In the genomic region with DNA sequence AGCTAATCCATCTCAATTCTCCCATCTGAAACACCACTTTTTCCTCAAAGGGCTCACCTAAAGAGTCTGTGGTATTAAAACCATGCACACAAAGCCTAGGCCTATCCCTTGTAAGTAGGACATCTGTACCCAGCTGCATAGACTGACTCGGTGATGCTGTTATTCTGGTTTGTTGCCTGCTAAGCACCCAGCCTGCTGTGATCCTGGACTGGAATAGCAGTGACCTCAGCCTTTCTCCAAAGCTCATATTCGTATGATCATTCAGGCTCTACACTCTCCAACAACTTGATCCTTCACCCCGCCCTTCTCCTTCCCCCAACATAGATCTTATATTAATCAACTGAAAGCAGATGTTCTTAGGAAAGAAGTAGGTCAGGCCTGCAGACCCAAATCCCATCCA, we compare ENCODE assay signal across 19 cellular contexts.
DNase-seq lines count a peak whose midpoint lies in the region; FAIRE-seq and TF ChIP-seq lines count a peak whose summit lies in the region.
"Had no signal": no experiment of that assay in that cellular context is flagged by ENCODE, and none has a peak within 500 bp of the region (broad histone marks: within the 10 kb centered on the region; RNA-seq: fewer than 3 reads in every experiment).

No MANE protein-coding gene starts in this region.

- H3K9me3 Mint-ChIP-seq in brain (no peaks in the 10 kb centered on the region), immature natural killer cell (no peaks in the 10 kb centered on the region)
- H3K9me3 Mint-ChIP-seq: CD14-positive monocyte, H9 had no signal

- H3K9me3 ChIP-seq in suprapubic skin: no peaks in the 10 kb centered on the region
- H3K9me3 ChIP-seq: SJSA1 had no signal

- H3K36me3 ChIP-seq in mesendoderm (ENCODE audit: control insufficient read depth, insufficient read depth, low read length) (no peaks in the 10 kb centered on the region), suprapubic skin (no peaks in the 10 kb centered on the region)

- H3K27ac ChIP-seq in mesendoderm (ENCODE audit: low read depth, low read length) (no peak overlapping the region), suprapubic skin (peak overlapping the region; percentile 31)
- H3K27ac ChIP-seq: SJSA1 had no signal

- no peak for FAIRE-seq in GM19239 (lab: Jason Lieb, UNC)

- peak overlapping the region; percentile 14 for H3K18ac ChIP-seq in mesendoderm (ENCODE audit: low read length)

- H3K36me3 Mint-ChIP-seq in brain (peaks cover 19% of the 10 kb centered on the region), immature natural killer cell (no peaks in the 10 kb centered on the region)
- H3K36me3 Mint-ChIP-seq: CD14-positive monocyte had no signal

- DNase-seq in GM03348 (ENCODE audit: low spot score) (peak; percentile 41), mesendoderm (no peak), suprapubic skin (ENCODE audit: low spot score in 2 of 2) (no peak), GM19239 (ENCODE audit: insufficient read length, low spot score) (no peak), occipital lobe (lab: John Stamatoyannopoulos, UW) (no peak), immature natural killer cell (no peak)
- DNase-seq: DMS79 treated with DMSO at 0.1 percent for 48 hours, H9, KG1, NCI-H1417, NCI-H187, NCI-H2107, NCI-H2227 treated with DMSO at 0.1 percent for 48 hours, NCI-H510A treated with DMSO at 0.1 percent for 48 hours, PC-3, RPMI8226 had no signal

- TF ChIP-seq CTCF in brain (conservative IDR thresholded peaks at IDR 0.05) (no peak), suprapubic skin (IDR thresholded peaks at IDR 0.05) (no peak)

- H2BK120ac ChIP-seq in mesendoderm (ENCODE audit: low read depth, low read length): no peak overlapping the region

- H3K56ac ChIP-seq in mesendoderm (ENCODE audit: low read length): no peak overlapping the region

- no peak overlapping the region for H2AK5ac ChIP-seq in mesendoderm (ENCODE audit: low read length)

- no peak for TF ChIP-seq EP300 in suprapubic skin (IDR thresholded peaks at IDR 0.05)

- no peak overlapping the region for H4K8ac ChIP-seq in mesendoderm (ENCODE audit: low read depth, low read length)

- no peak overlapping the region for H2BK15ac ChIP-seq in mesendoderm (replicated peaks; ENCODE audit: low read depth)

- H3K4me3 Mint-ChIP-seq in brain: no peak overlapping the region
- no peak overlapping the region for H3K4me3 Mint-ChIP-seq in immature natural killer cell
- H3K4me3 Mint-ChIP-seq: CD14-positive monocyte, H9 had no signal

- no CpG with 5 or more reads among the region's 3 CpGs for WGBS in mesendoderm (ENCODE audit: extremely low coverage, insufficient coverage, low lambda C conversion rate)
- 71% methylated on average over 3 of the region's 3 CpGs for WGBS in suprapubic skin

- TF ChIP-seq POLR2A in suprapubic skin (IDR thresholded peaks at IDR 0.05): no peak

- H3K23ac ChIP-seq in mesendoderm (ENCODE audit: low read length): no peak overlapping the region

- no peaks in the 10 kb centered on the region for H3K79me1 ChIP-seq in mesendoderm (ENCODE audit: low read length)

- no peak overlapping the region for H3K4me2 ChIP-seq in mesendoderm (ENCODE audit: low read length)

- no peak overlapping the region for H4K5ac ChIP-seq in mesendoderm (ENCODE audit: low read length)

- H3K4me1 ChIP-seq in mesendoderm (ENCODE audit: control insufficient read depth, low read depth, low read length) (no peaks in the 10 kb centered on the region), suprapubic skin (peaks cover 4% of the 10 kb centered on the region)
- H3K4me1 ChIP-seq: SJSA1 had no signal

- no peak overlapping the region for H3K9ac ChIP-seq in mesendoderm (ENCODE audit: low read length)

- no peak overlapping the region for H3K4ac ChIP-seq in mesendoderm (ENCODE audit: low read depth, low read length)

- no peaks in the 10 kb centered on the region for H3K79me2 ChIP-seq in mesendoderm (ENCODE audit: control insufficient read depth, insufficient read depth, low read length)

- peak overlapping the region in 3 of 5 experiments; percentile 70 to 84 (median 80) for H3K27ac Mint-ChIP-seq in brain
- no peak overlapping the region for H3K27ac Mint-ChIP-seq in immature natural killer cell

- H3K27me3 Mint-ChIP-seq in brain (peaks cover 40% of the 10 kb centered on the region), immature natural killer cell (ENCODE audit: low read depth in 3 of 3) (peaks cover 2 to 16% (median 2%) of the 10 kb centered on the region in 3 donors)

- H3K4me1 Mint-ChIP-seq in brain: peaks cover 22% of the 10 kb centered on the region
- H3K4me1 Mint-ChIP-seq in immature natural killer cell: no peaks in the 10 kb centered on the region
- H3K4me1 Mint-ChIP-seq: CD14-positive monocyte had no signal

- H3K27me3 ChIP-seq in mesendoderm (ENCODE audit: insufficient read depth, low read length, poor library complexity) (no peaks in the 10 kb centered on the region), suprapubic skin (no peaks in the 10 kb centered on the region)
- H3K27me3 ChIP-seq: SJSA1 had no signal

- H3K4me3 ChIP-seq in mesendoderm (ENCODE audit: low read length) (no peak overlapping the region), suprapubic skin (no peak overlapping the region)
- H3K4me3 ChIP-seq: SJSA1 had no signal

- H2BK5ac ChIP-seq in mesendoderm (ENCODE audit: low read length): no peak overlapping the region

Comparison
In these comparisons a context has a peak if more than half of its experiments do, and no peak if none do; other contexts are left out.
1. H3K27ac Mint-ChIP-seq: peak in brain (3 of 5); none in immature natural killer cell (0 of 6).